ENCODE assay signal across 1 cellular context in genomic region chr6:1256435-1257008, GRCh38.
TF ChIP-seq lines count a peak whose summit lies in the region.

No MANE protein-coding gene starts in this region.

TF ChIP-seq in GM23338, 12 proteins besides CTCF, POLR2A, EP300 and RAD21 (continued from another document):
- TF ChIP-seq ZNF462 (CRISPR knock-in tag; IDR thresholded peaks at IDR 0.05), result no peak
